ENCODE assay signal across 8 cellular contexts in the genomic region with DNA sequence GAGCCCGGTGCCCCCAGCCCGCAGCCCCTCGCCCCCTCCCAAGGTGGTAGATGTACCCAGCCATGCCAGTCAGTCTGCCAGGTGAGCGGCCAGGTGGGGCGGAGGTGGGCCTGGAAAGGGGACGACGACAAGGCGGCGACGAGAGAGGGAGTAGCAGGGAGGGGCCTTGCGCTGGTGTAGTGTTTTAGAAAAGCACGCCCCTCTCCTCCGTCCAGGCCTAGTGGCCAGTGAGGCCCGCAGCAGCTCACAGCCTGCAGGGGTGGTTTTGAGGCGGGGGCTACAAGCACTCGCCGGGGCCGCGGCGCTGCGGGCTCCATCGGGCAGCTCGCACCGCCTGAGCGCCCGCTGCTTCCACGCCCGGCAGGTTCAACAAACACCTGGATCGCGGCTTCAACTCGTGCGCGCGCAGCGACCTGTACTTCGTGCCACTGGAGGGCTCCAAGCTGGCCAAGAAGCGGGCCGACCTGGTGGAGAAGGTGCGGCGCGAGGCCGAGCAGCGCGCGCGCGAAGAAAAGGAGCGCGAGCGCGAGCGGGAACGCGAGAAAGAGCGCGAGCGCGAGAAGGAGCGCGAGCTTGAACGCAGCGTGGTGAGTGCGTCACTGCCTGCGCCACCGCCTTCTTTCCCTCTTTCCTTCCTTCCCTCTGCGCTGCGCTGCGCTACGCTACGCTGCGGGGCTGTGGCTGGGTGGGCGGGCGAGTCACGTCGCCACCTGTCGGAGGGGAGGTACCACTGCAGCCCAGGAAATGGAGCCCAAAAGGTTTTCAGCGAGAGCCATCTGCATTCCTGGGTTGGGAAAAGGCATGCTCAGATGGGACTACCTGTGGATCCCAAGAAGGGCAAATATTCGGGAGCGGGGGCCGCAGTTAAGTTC. TPM values are rescaled to one million over a fixed set of nuclear protein-coding genes. Genes with fewer than 3 reads are reported as not detected.
A peak's percentile ranks its signal among the peaks of the same experiment; 100 is the strongest.
DNase-seq lines count a peak whose midpoint lies in the region; ATAC-seq lines count a peak whose summit lies in the region.

No MANE protein-coding gene starts in this region.

- peak overlapping the region; percentile 88 for H3K4me3 ChIP-seq in Jurkat, Clone E6-1 (ENCODE audit: low read length)

- ATAC-seq in GM21528 (IDR thresholded peaks at IDR 0.05; ENCODE audit: low FRiP score, unreplicated experiment): peak; percentile 80

- DNase-seq in DMS153 treated with DMSO at 0.1 percent for 48 hours (lab: John Stamatoyannopoulos, UW; ENCODE audit: unreplicated experiment) (peak; percentile 94), OCI-M2 (lab: John Stamatoyannopoulos, UW; ENCODE audit: unreplicated experiment) (peak; percentile 53), epithelial cell of prostate (ENCODE audit: low read depth, low spot score) (peak; percentile 82), mucosa of gallbladder (ENCODE audit: low spot score) (peak; percentile 94)
- DNase-seq in Jurkat, Clone E6-1 (ENCODE audit: low read depth, low spot score): peak; percentile 95
- DNase-seq in activated T-cell treated with anti-CD3 and anti-CD28 coated beads, Interleukin-2, amount 50 U/mL, for 1 hour: peak; percentile 91
- DNase-seq in stimulated activated CD8-positive, alpha-beta memory T cell treated with anti-CD3 and anti-CD28 coated beads, Interleukin-4, amount 100 ng/mL, for 48 hours: peak; percentile 95

- peak overlapping the region; percentile 60 for H3K27ac ChIP-seq in epithelial cell of prostate

RNA-seq across cellular contexts. Expression of a gene that starts 5.9 kb away (rescaled TPM):
- not detected for polyA plus RNA-seq in Jurkat, Clone E6-1 (2012; ENCODE audit: insufficient read depth, insufficient read length)
- total RNA-seq in mucosa of gallbladder: not detected

RNA-seq across cellular contexts. Expression of a gene that starts 6.1 kb away (rescaled TPM):
- polyA plus RNA-seq in Jurkat, Clone E6-1 (2012; ENCODE audit: insufficient read depth, insufficient read length): 441 TPM
- total RNA-seq in mucosa of gallbladder: 265 TPM

RNA-seq across cellular contexts. Expression of a gene that starts 10.0 kb away (rescaled TPM):
- 13.1 TPM for polyA plus RNA-seq in Jurkat, Clone E6-1 (2012; ENCODE audit: insufficient read depth, insufficient read length)
- 153 TPM for total RNA-seq in mucosa of gallbladder

RNA-seq across cellular contexts. Expression of a gene that starts 13.4 kb away (rescaled TPM):
- 609 TPM for polyA plus RNA-seq in Jurkat, Clone E6-1 (2012; ENCODE audit: insufficient read depth, insufficient read length)
- 66.4 TPM for total RNA-seq in mucosa of gallbladder

RNA-seq across cellular contexts. Expression of a gene that starts 23.3 kb away (rescaled TPM):
- polyA plus RNA-seq in Jurkat, Clone E6-1 (2012; ENCODE audit: insufficient read depth, insufficient read length): 152 TPM
- total RNA-seq in mucosa of gallbladder: 30.5 TPM

Comparison
In these comparisons a context has a peak if more than half of its experiments do, and no peak if none do; other contexts are left out.
1. Peak in every context shown above with its lines: DNase-seq, ATAC-seq, H3K4me3 ChIP-seq and H3K27ac ChIP-seq.